ENCODE assay signal across 19 cellular contexts in the genomic region with DNA sequence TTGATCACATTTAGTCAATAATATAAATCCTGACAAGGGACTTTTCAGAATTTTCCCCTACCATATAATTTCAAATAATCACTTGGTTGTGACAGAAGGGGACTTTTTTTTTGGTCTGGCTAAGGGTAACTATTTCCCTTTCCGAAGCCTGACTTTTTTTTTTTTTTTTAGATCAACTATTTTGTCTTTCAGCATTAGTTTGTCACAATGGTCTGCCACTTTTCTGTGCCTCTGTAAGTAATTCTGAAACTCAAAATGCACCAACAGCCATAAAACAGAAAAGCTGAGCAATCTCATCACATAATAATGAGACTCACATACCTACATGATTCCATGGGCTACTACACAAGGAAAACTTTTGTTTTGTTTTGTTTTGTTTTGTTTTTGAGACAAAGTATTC.
DNase-seq lines count a peak whose midpoint lies in the region; ATAC-seq lines count a peak whose summit lies in the region.
"Had no signal": no experiment of that assay in that cellular context is flagged by ENCODE, and none has a peak within 500 bp of the region (broad histone marks: within the 10 kb centered on the region; RNA-seq: fewer than 3 reads in every experiment).

No MANE protein-coding gene starts in this region.

- peak; percentile 40 for ATAC-seq in stimulated activated naive CD8-positive, alpha-beta T cell treated with anti-CD3 and anti-CD28 coated beads, Interleukin-15, amount 100 ng/mL, for 72 hours
- no peak for ATAC-seq in stimulated activated naive CD8-positive, alpha-beta T cell treated with anti-CD3 and anti-CD28 coated beads, Interleukin-15, Interleukin-2, amounts not matched to agents 100 U/mL and 50 U/mL, for 24 hours
- peak; percentile 59 for ATAC-seq in HG02884 (IDR thresholded peaks at IDR 0.05; ENCODE audit: unreplicated experiment)
- ATAC-seq in activated T-helper 17 cell treated with anti-CD3 and anti-CD28 coated beads, Interleukin-2, amount 50 U/mL, for 72 hours (replicated peaks): peak; percentile 46

- no peak overlapping the region for H3K4me3 Mint-ChIP-seq in stimulated activated naive CD8-positive, alpha-beta T cell treated with anti-CD3 and anti-CD28 coated beads, Interleukin-15, amount 100 ng/mL, for 72 hours
- H3K4me3 Mint-ChIP-seq in activated T-helper 17 cell treated with anti-CD3 and anti-CD28 coated beads, Interleukin-2, amount 50 U/mL, for 72 hours: no peak overlapping the region
- H3K4me3 Mint-ChIP-seq: B cell, H9 had no signal

- H3K9me3 Mint-ChIP-seq in stimulated activated naive CD8-positive, alpha-beta T cell treated with anti-CD3 and anti-CD28 coated beads, Interleukin-15, amount 100 ng/mL, for 72 hours: no peaks in the 10 kb centered on the region
- no peaks in the 10 kb centered on the region for H3K9me3 Mint-ChIP-seq in activated T-helper 17 cell treated with anti-CD3 and anti-CD28 coated beads, Interleukin-2, amount 50 U/mL, for 72 hours
- H3K9me3 Mint-ChIP-seq: H9 had no signal

- in situ Hi-C loops in ACHN (cut with HindIII; ENCODE audit: low pct_ligation_motif_present, low pct_unique_long_range_greater_than_20kb, low sequenced_read_pairs): no loop called here

- H3K27me3 Mint-ChIP-seq in stimulated activated naive CD8-positive, alpha-beta T cell treated with anti-CD3 and anti-CD28 coated beads, Interleukin-15, amount 100 ng/mL, for 72 hours: no peaks in the 10 kb centered on the region
- H3K27me3 Mint-ChIP-seq in activated T-helper 17 cell treated with anti-CD3 and anti-CD28 coated beads, Interleukin-2, amount 50 U/mL, for 72 hours: no peaks in the 10 kb centered on the region
- H3K27me3 Mint-ChIP-seq: B cell had no signal

- no peak for DNase-seq in stimulated activated naive CD8-positive, alpha-beta T cell treated with anti-CD3 and anti-CD28 coated beads, Interleukin-15, amount 100 ng/mL, for 72 hours
- DNase-seq in stimulated activated naive CD8-positive, alpha-beta T cell treated with anti-CD3 and anti-CD28 coated beads, Interleukin-15, Interleukin-2, amounts not matched to agents 100 U/mL and 50 U/mL, for 24 hours: no peak
- DNase-seq in hepatic stellate cell (ENCODE audit: low spot score) (no peak), substantia nigra (lab: John Stamatoyannopoulos, UW) (no peak), ACHN (no peak), NOMO-1 (lab: John Stamatoyannopoulos, UW; ENCODE audit: unreplicated experiment in 2 of 2) (no peak)
- DNase-seq: 8988T, DND-41, H9, IMR-90, NCI-H1417, NCI-H187 treated with DMSO at 0.1 percent for 48 hours, NCI-H2227 treated with DMSO at 0.1 percent for 48 hours, NCI-H510A treated with DMSO at 0.1 percent for 48 hours, SJCRH30 had no signal

- peaks cover 37% of the 10 kb centered on the region for H3K36me3 Mint-ChIP-seq in activated T-helper 17 cell treated with anti-CD3 and anti-CD28 coated beads, Interleukin-2, amount 50 U/mL, for 72 hours (ENCODE audit: low read depth)

- H3K27ac Mint-ChIP-seq in stimulated activated naive CD8-positive, alpha-beta T cell treated with anti-CD3 and anti-CD28 coated beads, Interleukin-15, amount 100 ng/mL, for 72 hours: no peak overlapping the region
- H3K27ac Mint-ChIP-seq in activated T-helper 17 cell treated with anti-CD3 and anti-CD28 coated beads, Interleukin-2, amount 50 U/mL, for 72 hours: no peak overlapping the region
- H3K27ac Mint-ChIP-seq: B cell, H9 had no signal

- no peak overlapping the region for H3K27ac ChIP-seq in substantia nigra (ENCODE audit: low read depth, low read length, poor library complexity, severe bottlenecking)
- H3K27ac ChIP-seq: HL-60, SJCRH30 had no signal

- H3K4me1 Mint-ChIP-seq in stimulated activated naive CD8-positive, alpha-beta T cell treated with anti-CD3 and anti-CD28 coated beads, Interleukin-15, amount 100 ng/mL, for 72 hours: no peaks in the 10 kb centered on the region
- H3K4me1 Mint-ChIP-seq in activated T-helper 17 cell treated with anti-CD3 and anti-CD28 coated beads, Interleukin-2, amount 50 U/mL, for 72 hours: no peaks in the 10 kb centered on the region
